ENCODE assay signal across 1 cellular context in the genomic region with DNA sequence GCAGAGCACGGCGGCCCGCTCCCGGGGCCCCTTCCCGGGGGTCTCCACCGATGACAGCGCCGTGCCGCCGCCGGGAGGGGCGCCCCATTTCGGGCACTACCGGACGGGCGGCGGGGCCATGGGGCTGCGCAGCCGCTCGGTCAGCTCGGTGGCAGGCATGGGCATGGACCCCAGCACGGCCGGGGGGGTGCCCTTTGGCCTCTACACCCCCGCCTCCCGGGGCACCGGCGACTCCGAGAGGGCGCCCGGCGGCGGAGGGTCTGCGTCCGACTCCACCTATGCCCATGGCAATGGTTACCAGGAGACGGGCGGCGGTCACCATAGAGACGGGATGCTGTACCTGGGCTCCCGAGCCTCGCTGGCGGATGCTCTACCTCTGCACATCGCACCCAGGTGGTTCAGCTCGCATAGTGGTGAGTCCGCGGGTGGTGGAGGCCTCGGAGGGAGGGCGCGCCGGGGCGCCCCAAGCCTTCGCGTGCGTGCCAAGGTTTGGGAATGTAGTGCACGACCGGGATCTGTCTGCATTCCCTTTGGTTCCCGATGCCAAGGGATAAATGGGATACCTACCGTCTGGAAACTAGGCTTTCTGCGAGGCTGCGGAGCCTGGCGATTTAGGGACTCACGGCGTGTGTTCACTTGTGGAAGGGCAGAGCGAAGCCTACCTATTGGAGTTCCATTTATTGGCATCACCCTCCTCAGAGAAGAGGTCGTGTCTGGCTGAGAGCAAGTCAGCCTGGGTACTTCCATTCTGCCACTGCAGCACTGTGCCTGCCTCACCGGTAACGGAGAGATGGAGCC.
A peak's percentile ranks its signal among the peaks of the same experiment; 100 is the strongest.
TF ChIP-seq lines count a peak whose summit lies in the region.

No MANE protein-coding gene starts in this region.

TF ChIP-seq in GM23338, 12 proteins besides CTCF, POLR2A, EP300 and RAD21:
- no peak for TF ChIP-seq ETS1 (IDR thresholded peaks at IDR 0.05)
- 0 out of 2 replicates have a peak, but pooled peaks have one; percentile 27 for TF ChIP-seq POLR2AphosphoS5 (IDR thresholded peaks at IDR 0.05; ENCODE audit: low read depth)
